ENCODE assay signal across 11 cellular contexts in the genomic region with DNA sequence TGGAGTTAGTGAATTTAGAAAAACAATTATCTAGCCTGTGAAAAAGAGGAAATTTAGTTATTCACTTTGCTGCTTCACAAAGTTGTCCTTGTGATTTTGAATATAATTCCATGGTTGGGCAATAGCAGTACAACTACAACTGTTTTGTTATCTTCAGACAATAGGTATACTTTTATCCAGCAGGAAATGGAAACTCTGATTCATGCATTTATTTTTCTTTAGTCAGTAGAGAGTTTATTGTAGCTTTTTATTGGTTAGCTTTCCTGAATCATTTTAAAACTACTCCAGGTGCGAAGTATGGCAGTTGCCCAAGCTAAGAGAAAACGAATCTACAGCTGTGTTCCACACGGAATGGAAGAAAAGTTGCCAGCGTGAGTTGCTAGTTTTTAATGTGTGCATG.
A peak's percentile ranks its signal among the peaks of the same experiment; 100 is the strongest.
DNase-seq lines count a peak whose midpoint lies in the region; ATAC-seq and TF ChIP-seq lines count a peak whose summit lies in the region.
"Had no signal": no experiment of that assay in that cellular context is flagged by ENCODE, and none has a peak within 500 bp of the region (broad histone marks: within the 10 kb centered on the region; RNA-seq: fewer than 3 reads in every experiment).

No MANE protein-coding gene starts in this region.

- H3K27me3 ChIP-seq in ACC112 (ENCODE audit: insufficient read depth, low read length) = no peaks in the 10 kb centered on the region

- peak overlapping the region; percentile 73 for H3K27ac ChIP-seq in ACC112 (ENCODE audit: low read depth, low read length)

- ATAC-seq in mucosa of descending colon (peak; percentile 94), GM21447 (IDR thresholded peaks at IDR 0.05; ENCODE audit: unreplicated experiment) (no peak), GM18511 (IDR thresholded peaks at IDR 0.05; ENCODE audit: unreplicated experiment) (no peak)

- peak; percentile 76 for DNase-seq in LoVo (ENCODE audit: low spot score)
- peak; percentile 97 to 98 for DNase-seq in dermis microvascular lymphatic vessel endothelial cell (ENCODE audit: low read depth in 2 of 2)
- peak in 1 of 3 donors; percentile 55 for DNase-seq in mucosa of descending colon
- no peak for DNase-seq in activated effector memory CD4-positive, alpha-beta T cell treated with anti-CD3 and anti-CD28 coated beads, Interleukin-2, amount 50 U/mL, for 16 hours
- DNase-seq in T1000 (lab: John Stamatoyannopoulos, UW) = no peak
- DNase-seq: activated naive CD4-positive, alpha-beta T cell treated with anti-CD3 and anti-CD28 coated beads, Interleukin-2, amount 10 ng/mL, durations not matched to agents 7 days and 5 days; NCI-H1436; stimulated activated naive CD4-positive, alpha-beta T cell treated with Interleukin-2 at 50 U/mL for 16 hours had no signal

- TF ChIP-seq CTCF in mucosa of descending colon (IDR thresholded peaks at IDR 0.05) = no peak

- H3K9me3 ChIP-seq in mucosa of descending colon = no peaks in the 10 kb centered on the region

- H2AFZ ChIP-seq in ACC112 (ENCODE audit: low read length, unreplicated experiment) = no peak overlapping the region

- peak overlapping the region; percentile 19 for H3K4me3 ChIP-seq in ACC112 (ENCODE audit: low read depth, low read length)
- no peak overlapping the region for H3K4me3 ChIP-seq in mucosa of descending colon

- peaks cover 22% of the 10 kb centered on the region for H3K79me2 ChIP-seq in ACC112 (ENCODE audit: control insufficient read depth, insufficient read depth, low read length, unreplicated experiment)

- intact Hi-C loops in mucosa of descending colon (cut with DNase I, micrococcal nuclease) = no loop called here

- H3K36me3 ChIP-seq in ACC112 (ENCODE audit: insufficient read depth, low read length) (no peaks in the 10 kb centered on the region), mucosa of descending colon (ENCODE audit: low read depth) (no peaks in the 10 kb centered on the region)

- H3K4me1 ChIP-seq in ACC112 (ENCODE audit: control insufficient read depth, insufficient read depth, low read length, unreplicated experiment) = peaks cover 41% of the 10 kb centered on the region
- no peaks in the 10 kb centered on the region for H3K4me1 ChIP-seq in mucosa of descending colon (ENCODE audit: low read depth)

Comparison
In these comparisons a context has a peak if more than half of its experiments do, and no peak if none do; other contexts are left out.
1. DNase-seq: peak in LoVo (single experiment) and dermis microvascular lymphatic vessel endothelial cell (2 of 2); none in activated effector memory CD4-positive, alpha-beta T cell treated with anti-CD3 and anti-CD28 coated beads, Interleukin-2, amount 50 U/mL, for 16 hours (single experiment) and T1000 (single experiment).